Comparison of ENCODE assay signal across 14 cellular contexts in genomic region chr14:46661728-46662127, GRCh38. TPM values are rescaled to one million over a fixed set of nuclear protein-coding genes. Genes with fewer than 3 reads are reported as not detected.
DNase-seq lines count a peak whose midpoint lies in the region; ATAC-seq and TF ChIP-seq lines count a peak whose summit lies in the region.
"Had no signal": no experiment of that assay in that cellular context is flagged by ENCODE, and none has a peak within 500 bp of the region (broad histone marks: within the 10 kb centered on the region; RNA-seq: fewer than 3 reads in every experiment).

No MANE protein-coding gene starts in this region.

- H3K79me2 ChIP-seq in SK-N-SH (ENCODE audit: insufficient read depth), result no peaks in the 10 kb centered on the region

- TF ChIP-seq CTCF in SK-N-SH (IDR thresholded peaks at IDR 0.05), result peak; percentile 35; the same call in 1 of the 2 replicates
- TF ChIP-seq CTCF in RWPE2 (IDR thresholded peaks at IDR 0.05; ENCODE audit: poor library complexity, severe bottlenecking), result peak; percentile 53
- TF ChIP-seq CTCF in retinal pigment epithelial cell (conservative IDR thresholded peaks at IDR 0.05; ENCODE audit: low read depth, low read length), result peak; percentile 55
- TF ChIP-seq CTCF in tibial artery (IDR thresholded peaks at IDR 0.05), result no peak

- H3K27ac ChIP-seq in SK-N-SH (ENCODE audit: low read depth in 2 of 2, low read length in 1 of 2) (no peak overlapping the region), RWPE2 (ENCODE audit: poor library complexity, severe bottlenecking) (no peak overlapping the region), tibial artery (no peak overlapping the region)
- H3K27ac ChIP-seq: cardiac muscle cell, Peyer's patch, prostate gland had no signal

- H3K27me3 ChIP-seq in SK-N-SH (ENCODE audit: insufficient read depth) (no peaks in the 10 kb centered on the region), RWPE2 (ENCODE audit: insufficient read depth, poor library complexity, severe bottlenecking) (peaks cover 3% of the 10 kb centered on the region), tibial artery (no peaks in the 10 kb centered on the region)
- H3K27me3 ChIP-seq: cardiac muscle cell, Peyer's patch had no signal

- intact Hi-C loops in tibial artery (cut with DNase I; ENCODE audit: low total_unique reads), result no loop called here

- TF ChIP-seq EP300 in SK-N-SH (IDR thresholded peaks at IDR 0.05; ENCODE audit: borderline replicate concordance in 1 of 2, low read depth in 1 of 2, low read length in 1 of 2), result no peak

- H2AFZ ChIP-seq in SK-N-SH (ENCODE audit: low read depth), result no peak overlapping the region

- H4K20me1 ChIP-seq in SK-N-SH (ENCODE audit: insufficient read depth), result no peaks in the 10 kb centered on the region

- H3K4me3 ChIP-seq in SK-N-SH (ENCODE audit: low read depth in 2 of 2, low read length in 1 of 2), result no peak overlapping the region
- H3K4me3 ChIP-seq in RWPE2 (ENCODE audit: severe bottlenecking), result no peak overlapping the region
- H3K4me3 ChIP-seq in retinal pigment epithelial cell (ENCODE audit: low read length), result no peak overlapping the region
- H3K4me3 ChIP-seq in tibial artery, result no peak overlapping the region
- H3K4me3 ChIP-seq: cardiac muscle cell, Peyer's patch, prostate gland had no signal

- 0% methylated on average over 1 of the region's 1 CpG for WGBS in SK-N-SH (ENCODE audit: low lambda C conversion rate)

- no peak for ATAC-seq in SK-N-SH treated with all-trans-retinoic acid at 6 μM for 48 hours
- 0 out of 3 replicates have a peak, but pooled peaks have one; percentile 38 for ATAC-seq in RWPE2 (ENCODE audit: low read depth)
- no peak for ATAC-seq in HG02678 (IDR thresholded peaks at IDR 0.05; ENCODE audit: unreplicated experiment)
- no peak for ATAC-seq in T-cell (replicated peaks in 1 of 4)
- ATAC-seq: activated CD8-positive, alpha-beta T cell treated with anti-CD3 and anti-CD28 coated beads for 36 hours had no signal

- DNase-seq in SK-N-SH (no peak), RWPE2 (ENCODE audit: low spot score) (no peak), globus pallidus (ENCODE audit: low spot score) (peak; percentile 3), retinal pigment epithelial cell (ENCODE audit: low read depth) (peak; percentile 0), tibial artery (no peak), T-cell (no peak)
- DNase-seq: activated CD8-positive, alpha-beta T cell treated with anti-CD3 and anti-CD28 coated beads for 36 hours; hypothalamus; Peyer's patch had no signal

- no peaks in the 10 kb centered on the region for H3K4me1 Mint-ChIP-seq in T-cell

- H3K4me1 ChIP-seq in SK-N-SH (ENCODE audit: control insufficient read depth in 1 of 2, insufficient read depth in 2 of 2, low read depth in 1 of 2, low read length in 1 of 2), result no peaks in the 10 kb centered on the region
- no peaks in the 10 kb centered on the region for H3K4me1 ChIP-seq in RWPE2 (ENCODE audit: insufficient read depth, poor library complexity, severe bottlenecking)
- no peaks in the 10 kb centered on the region for H3K4me1 ChIP-seq in tibial artery
- H3K4me1 ChIP-seq: Peyer's patch, prostate gland had no signal

- peaks cover 0 to 26% (median 21%) of the 10 kb centered on the region in 3 donors for H3K9me3 Mint-ChIP-seq in T-cell

- H3K9ac ChIP-seq in SK-N-SH, result no peak overlapping the region

- no peaks in the 10 kb centered on the region for H3K27me3 Mint-ChIP-seq in T-cell
- H3K27me3 Mint-ChIP-seq: activated CD8-positive, alpha-beta T cell treated with anti-CD3 and anti-CD28 coated beads for 36 hours had no signal

- H3K36me3 ChIP-seq in SK-N-SH (replicated peaks in 1 of 2; ENCODE audit: control insufficient read depth in 1 of 2, insufficient read depth in 2 of 2, low read length in 1 of 2) (no peaks in the 10 kb centered on the region), RWPE2 (ENCODE audit: low read depth) (no peaks in the 10 kb centered on the region), tibial artery (no peaks in the 10 kb centered on the region)
- H3K36me3 ChIP-seq: cardiac muscle cell, Peyer's patch, prostate gland had no signal

- H3F3A ChIP-seq in SK-N-SH (replicated peaks; ENCODE audit: insufficient read depth), result no peaks in the 10 kb centered on the region

- H3K9me2 ChIP-seq in SK-N-SH, result no peaks in the 10 kb centered on the region

- H3K4me2 ChIP-seq in SK-N-SH, result no peak overlapping the region

- H3K4me3 Mint-ChIP-seq in T-cell, result no peak overlapping the region
- H3K4me3 Mint-ChIP-seq: activated CD8-positive, alpha-beta T cell treated with anti-CD3 and anti-CD28 coated beads for 36 hours; T-helper 2 cell treated with Interferon-gamma antibody and Interleukin-4, amounts not matched to agents 5 μg/mL and 100 μg/mL, for 36 hours had no signal

- POLR2A ChIA-PET in SK-N-SH (lab: Yijun Ruan, JAX) (no interaction called here), T-cell (lab: Charles Lee) (no interaction called here)

- H3K27ac Mint-ChIP-seq in T-cell, result no peak overlapping the region
- H3K27ac Mint-ChIP-seq: activated CD8-positive, alpha-beta T cell treated with anti-CD3 and anti-CD28 coated beads for 36 hours; T-helper 2 cell treated with Interferon-gamma antibody and Interleukin-4, amounts not matched to agents 5 μg/mL and 100 μg/mL, for 36 hours had no signal

- TF ChIP-seq RAD21 in SK-N-SH (IDR thresholded peaks at IDR 0.05; ENCODE audit: low read length), result no peak

- no peaks in the 10 kb centered on the region for H3K36me3 Mint-ChIP-seq in T-cell

- H3K9me3 ChIP-seq in SK-N-SH (no peaks in the 10 kb centered on the region), RWPE2 (ENCODE audit: severe bottlenecking) (no peaks in the 10 kb centered on the region), tibial artery (peaks cover 0 to 6% (median 0%) of the 10 kb centered on the region in 3 donors)
- H3K9me3 ChIP-seq: prostate gland had no signal

- CTCF ChIA-PET in SK-N-SH (lab: Yijun Ruan, JAX) (interaction anchor here (1.2 kb wide), 1 partner anchor 10 kb away, joined by 6 read pairs; the partner anchor contains the start of gene RPL10L), T-cell (lab: Charles Lee) (no interaction called here)

TF ChIP-seq in SK-N-SH, 30 proteins besides CTCF, POLR2A, EP300 and RAD21 (continues in another document):
- TF ChIP-seq POLR2AphosphoS5 (IDR thresholded peaks at IDR 0.05; ENCODE audit: low read depth, low read length) (no peak), GATA2 (CRISPR knock-in tag; IDR thresholded peaks at IDR 0.05) (no peak), MAX (IDR thresholded peaks at IDR 0.05; ENCODE audit: low read depth) (no peak), ELF1 (IDR thresholded peaks at IDR 0.05) (no peak), EZH2phosphoT487 (IDR thresholded peaks at IDR 0.05; ENCODE audit: borderline replicate concordance, low read depth) (no peak), FOSL2 (IDR thresholded peaks at IDR 0.05; ENCODE audit: borderline replicate concordance, low read depth) (no peak), PBX3 (IDR thresholded peaks at IDR 0.05) (no peak), GABPA (IDR thresholded peaks at IDR 0.05; ENCODE audit: low read depth) (no peak), TEAD4 (IDR thresholded peaks at IDR 0.05; ENCODE audit: borderline replicate concordance, insufficient read depth) (no peak), RXRA (IDR thresholded peaks at IDR 0.05; ENCODE audit: borderline replicate concordance, low read depth) (no peak), CHD2 (IDR thresholded peaks at IDR 0.05; ENCODE audit: low read length, partially characterized antibody) (no peak)

TF ChIP-seq in SK-N-SH treated with all-trans-retinoic acid at 6 μM for 48 hours, 23 proteins besides CTCF, POLR2A, EP300 and RAD21 (continues in another document):
- TF ChIP-seq RARB (CRISPR knock-in tag; IDR thresholded peaks at IDR 0.05) (no peak), ARNTL (CRISPR knock-in tag; IDR thresholded peaks at IDR 0.05; ENCODE audit: borderline replicate concordance, low read depth) (no peak), TOX (CRISPR knock-in tag; IDR thresholded peaks at IDR 0.05; ENCODE audit: borderline replicate concordance) (no peak), BACH2 (CRISPR knock-in tag; IDR thresholded peaks at IDR 0.05; ENCODE audit: borderline replicate concordance) (no peak), PPARA (CRISPR knock-in tag; IDR thresholded peaks at IDR 0.05; ENCODE audit: borderline replicate concordance) (no peak), POU6F1 (CRISPR knock-in tag; IDR thresholded peaks at IDR 0.05; ENCODE audit: borderline replicate concordance, low read depth) (no peak), ZFP3 (CRISPR knock-in tag; IDR thresholded peaks at IDR 0.05) (no peak), ZFP30 (CRISPR knock-in tag; IDR thresholded peaks at IDR 0.05) (no peak), OSR1 (CRISPR knock-in tag; IDR thresholded peaks at IDR 0.05) (no peak), SNAI2 (CRISPR knock-in tag; IDR thresholded peaks at IDR 0.05) (no peak), CREB5 (CRISPR knock-in tag; IDR thresholded peaks at IDR 0.05; ENCODE audit: low read depth) (no peak), GLIS3 (CRISPR knock-in tag; IDR thresholded peaks at IDR 0.05) (no peak), CSDC2 (CRISPR knock-in tag; IDR thresholded peaks at IDR 0.05) (no peak), TCF4 (CRISPR knock-in tag; IDR thresholded peaks at IDR 0.05; ENCODE audit: borderline replicate concordance) (no peak), ZNF70 (CRISPR knock-in tag; IDR thresholded peaks at IDR 0.05) (no peak)

RNA-seq across cellular contexts. Expression of gene RPL10L, which starts 10.1 kb away (rescaled TPM):
- polyA plus RNA-seq in SK-N-SH (2012; rRNA removed), result not detected in 2 replicates
- polyA plus RNA-seq in SK-N-SH (2012; cell fraction: cytosol; rRNA removed), result not detected in 2 replicates
- not detected in 2 replicates for polyA plus RNA-seq in SK-N-SH (2012; cell fraction: nucleus; rRNA removed)
- total RNA-seq in T-cell, result not detected
- total RNA-seq: activated CD8-positive, alpha-beta T cell treated with anti-CD3 and anti-CD28 coated beads for 36 hours; cardiac muscle cell had no signal
- polyA plus RNA-seq: cardiac muscle cell had no signal

Comparison
In these comparisons a context has a peak if more than half of its experiments do, and no peak if none do; other contexts are left out.
1. DNase-seq: peak in globus pallidus (single experiment) and retinal pigment epithelial cell (single experiment); none in SK-N-SH (single experiment), RWPE2 (single experiment), tibial artery (0 of 2) and T-cell (0 of 34).
2. CTCF ChIP-seq: peak in SK-N-SH (single experiment), RWPE2 (single experiment) and retinal pigment epithelial cell (single experiment); none in tibial artery (0 of 2).